Comparison of ENCODE assay signal across 8 cellular contexts in genomic region chr14:51651388-51652167, GRCh38. TPM values are rescaled to one million over a fixed set of nuclear protein-coding genes. Genes with fewer than 3 reads are reported as not detected.
A peak's percentile ranks its signal among the peaks of the same experiment; 100 is the strongest.
DNase-seq lines count a peak whose midpoint lies in the region; ATAC-seq and TF ChIP-seq lines count a peak whose summit lies in the region.

TSS of gene FRMD6 (plus strand) at chr14:51651910. CDS start at chr14:51689837, 37,927 bp downstream.

- H3K4me1 ChIP-seq in right cardiac atrium (ENCODE audit: control insufficient read depth, insufficient read depth, low read length), result no peaks in the 10 kb centered on the region
- H3K4me1 ChIP-seq in uterus, result no peaks in the 10 kb centered on the region

- H3K27me3 ChIP-seq in right cardiac atrium (ENCODE audit: control insufficient read depth, insufficient read depth) (no peaks in the 10 kb centered on the region), uterus (no peaks in the 10 kb centered on the region)

- no peaks in the 10 kb centered on the region for H3K36me3 Mint-ChIP-seq in T-helper 1 cell treated with Interleukin-12 subunit alpha and Interleukin-12 subunit beta and Interleukin-4 antibody, amounts not matched to agents 30 μg/mL and 1 μg/mL, for 36 hours (ENCODE audit: low read depth)

- H3K4me3 Mint-ChIP-seq in T-helper 1 cell treated with Interleukin-12 subunit alpha and Interleukin-12 subunit beta and Interleukin-4 antibody, amounts not matched to agents 30 μg/mL and 1 μg/mL, for 36 hours, result peak within 1 kb of the TSS; percentile 83

- H3K9me3 ChIP-seq in right cardiac atrium (ENCODE audit: control insufficient read depth, low read length), result no peaks in the 10 kb centered on the region
- H3K9me3 ChIP-seq in uterus, result no peaks in the 10 kb centered on the region

- peak within 1 kb of the TSS; percentile 86 for H3K27ac ChIP-seq in angular gyrus (ENCODE audit: low read depth, low read length)
- peak within 1 kb of the TSS; percentile 92 for H3K27ac ChIP-seq in right cardiac atrium (ENCODE audit: low read length)
- H3K27ac ChIP-seq in uterus, result peak within 1 kb of the TSS; percentile 95 to 99

- under 1% methylated on average over 86 of the region's 86 CpGs for WGBS in right cardiac atrium

- DNase-seq in NCI-H1048 (lab: John Stamatoyannopoulos, UW) (peak; percentile 56), right cardiac atrium (peak; percentile 91 to 96 (median 95)), putamen (ENCODE audit: low spot score) (peak; percentile 84), uterus (peak; percentile 86 to 89)

- peak within 1 kb of the TSS; percentile 68 for H3K27ac Mint-ChIP-seq in T-helper 1 cell treated with Interleukin-12 subunit alpha and Interleukin-12 subunit beta and Interleukin-4 antibody, amounts not matched to agents 30 μg/mL and 1 μg/mL, for 36 hours

- ATAC-seq in HG02571 (IDR thresholded peaks at IDR 0.05; ENCODE audit: unreplicated experiment) (peak; percentile 68), right cardiac atrium (peak; percentile 96)

- H3K27me3 Mint-ChIP-seq in T-helper 1 cell treated with Interleukin-12 subunit alpha and Interleukin-12 subunit beta and Interleukin-4 antibody, amounts not matched to agents 30 μg/mL and 1 μg/mL, for 36 hours (ENCODE audit: low read depth), result peaks cover 18% of the 10 kb centered on the region

- intact Hi-C loops in right cardiac atrium (cut with DNase I) (loop anchor here in 1 of 4 donors (10.0 kb wide), 1 partner anchor 123 kb away; no protein-coding TSS in a partner anchor), uterus (cut with DNase I; ENCODE audit: low total_unique reads) (loop anchor here (10.0 kb wide), 1 partner anchor 167 kb away; no protein-coding TSS in a partner anchor)

- H3K9me3 Mint-ChIP-seq in T-helper 1 cell treated with Interleukin-12 subunit alpha and Interleukin-12 subunit beta and Interleukin-4 antibody, amounts not matched to agents 30 μg/mL and 1 μg/mL, for 36 hours, result no peaks in the 10 kb centered on the region

- TF ChIP-seq CTCF in GM12872 (IDR thresholded peaks at IDR 0.05; ENCODE audit: insufficient read depth, low read depth, low read length) (peak; percentile 69), uterus (IDR thresholded peaks at IDR 0.05) (peak; percentile 46 to 89 (median 74))

- no peaks in the 10 kb centered on the region for H3K36me3 ChIP-seq in uterus

- H3K4me3 ChIP-seq in right cardiac atrium (ENCODE audit: low read length) (peak within 1 kb of the TSS; percentile 76), uterus (peak within 1 kb of the TSS; percentile 86 to 92)

- TF ChIP-seq POLR2A in uterus (IDR thresholded peaks at IDR 0.05), result peak; percentile 61 to 79

- peaks cover 16% of the 10 kb centered on the region for H3K4me1 Mint-ChIP-seq in T-helper 1 cell treated with Interleukin-12 subunit alpha and Interleukin-12 subunit beta and Interleukin-4 antibody, amounts not matched to agents 30 μg/mL and 1 μg/mL, for 36 hours (ENCODE audit: low read depth)

RNA-seq across cellular contexts. Expression of gene FRMD6, which starts in this region (rescaled TPM):
- total RNA-seq in right cardiac atrium (1 to 10 TPM; 7.8 to 8.8 (median 8.1) TPM), uterus (100 to 1,000 TPM in 3 of 4 donors, 10 to 100 TPM in 1; 97.4 to 199 (median 134) TPM)
- 3.1 TPM for polyA plus RNA-seq in right cardiac atrium

Comparison
In these comparisons a context has a peak if more than half of its experiments do, and no peak if none do; other contexts are left out.
1. Peak in every context shown above with its lines: DNase-seq, ATAC-seq, H3K4me3 ChIP-seq and H3K27ac ChIP-seq.
2. RNA of gene FRMD6 (total RNA-seq): 97.4 to 199 TPM in uterus; 7.8 to 8.8 TPM in right cardiac atrium; every median in the first group is over 10 times any median in the second.